Comparison of ENCODE assay signal across 1 cellular context in the genomic region with DNA sequence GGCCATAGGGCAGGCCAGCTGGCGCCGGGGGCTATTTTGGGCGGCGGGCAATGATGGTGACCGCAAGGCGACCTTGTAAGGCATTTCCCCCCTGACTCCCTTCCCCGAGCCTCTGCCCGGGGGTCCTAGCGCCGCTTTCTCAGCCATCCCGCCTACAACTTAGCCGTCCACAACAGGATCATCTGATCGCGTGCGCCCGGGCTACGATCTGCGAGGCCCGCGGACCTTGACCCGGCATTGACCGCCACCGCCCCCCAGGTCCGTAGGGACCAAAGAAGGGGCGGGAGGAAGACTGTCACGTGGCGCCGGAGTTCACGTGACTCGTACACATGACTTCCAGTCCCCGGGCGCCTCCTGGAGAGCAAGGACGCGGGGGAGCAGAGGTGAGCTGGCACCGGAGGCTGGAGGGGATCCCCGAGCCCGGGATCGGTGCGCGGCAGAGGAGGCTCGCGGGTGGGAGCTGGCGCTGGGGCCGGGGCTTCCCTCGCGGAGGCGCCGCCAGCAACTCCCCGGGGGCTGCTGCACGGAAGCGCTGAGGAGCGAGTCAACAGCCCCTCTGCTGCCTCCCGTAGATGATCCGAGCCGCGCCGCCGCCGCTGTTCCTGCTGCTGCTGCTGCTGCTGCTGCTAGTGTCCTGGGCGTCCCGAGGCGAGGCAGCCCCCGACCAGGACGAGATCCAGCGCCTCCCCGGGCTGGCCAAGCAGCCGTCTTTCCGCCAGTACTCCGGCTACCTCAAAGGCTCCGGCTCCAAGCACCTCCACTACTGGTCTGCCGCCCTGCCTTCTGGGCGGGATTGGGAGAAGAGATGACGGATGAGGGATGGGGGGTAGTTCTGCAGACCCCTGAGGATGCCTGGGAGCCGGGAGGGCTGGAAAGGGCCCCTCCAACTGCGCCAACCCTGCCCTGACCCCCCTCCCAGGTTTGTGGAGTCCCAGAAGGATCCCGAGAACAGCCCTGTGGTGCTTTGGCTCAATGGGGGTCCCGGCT.
TF ChIP-seq lines count a peak whose summit lies in the region.

CTSA (plus strand) TSS at position 339 of the 987 bp plus-strand sequence; CDS start at position 573, 234 bp downstream.
NEURL2 (minus strand) TSS at position 212 of the 987 bp plus-strand sequence. CDS start 217 bp downstream, outside the sequence.

TF ChIP-seq in A549, 52 proteins besides CTCF, POLR2A, EP300 and RAD21 (continued from another document):
- TF ChIP-seq KDM5A (IDR thresholded peaks at IDR 0.05) = peak; percentile 98
- TF ChIP-seq ESRRA (IDR thresholded peaks at IDR 0.05; ENCODE audit: borderline replicate concordance, low read length) = peak; percentile 75
- peak; percentile 82; the same call in 1 of the 2 replicates for TF ChIP-seq HDAC2 (IDR thresholded peaks at IDR 0.05)
- no peak for TF ChIP-seq FOSL2 (IDR thresholded peaks at IDR 0.05)
- 0 out of 2 replicates have a peak, but pooled peaks have one; percentile 9 for TF ChIP-seq FOSL2 (CRISPR knock-in tag; IDR thresholded peaks at IDR 0.05)
- TF ChIP-seq, protein P1, sequence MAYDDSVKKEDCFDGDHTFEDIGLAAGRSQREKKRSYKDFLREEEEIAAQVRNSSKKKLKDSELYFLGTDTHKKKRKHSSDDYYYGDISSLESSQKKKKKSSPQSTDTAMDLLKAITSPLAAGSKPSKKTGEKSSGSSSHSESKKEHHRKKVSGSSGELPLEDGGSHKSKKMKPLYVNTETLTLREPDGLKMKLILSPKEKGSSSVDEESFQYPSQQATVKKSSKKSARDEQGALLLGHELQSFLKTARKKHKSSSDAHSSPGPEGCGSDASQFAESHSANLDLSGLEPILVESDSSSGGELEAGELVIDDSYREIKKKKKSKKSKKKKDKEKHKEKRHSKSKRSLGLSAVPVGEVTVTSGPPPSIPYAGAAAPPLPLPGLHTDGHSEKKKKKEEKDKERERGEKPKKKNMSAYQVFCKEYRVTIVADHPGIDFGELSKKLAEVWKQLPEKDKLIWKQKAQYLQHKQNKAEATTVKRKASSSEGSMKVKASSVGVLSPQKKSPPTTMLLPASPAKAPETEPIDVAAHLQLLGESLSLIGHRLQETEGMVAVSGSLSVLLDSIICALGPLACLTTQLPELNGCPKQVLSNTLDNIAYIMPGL (CRISPR knock-in tag; IDR thresholded peaks at IDR 0.05; ENCODE audit: borderline replicate concordance) = no peak
- TF ChIP-seq HOXB13 (CRISPR knock-in tag; IDR thresholded peaks at IDR 0.05; ENCODE audit: low read depth) = no peak
- peak; percentile 42; the same call in 1 of the 2 replicates for TF ChIP-seq BHLHE40 (IDR thresholded peaks at IDR 0.05; ENCODE audit: low read depth, low read length)
- no peak for TF ChIP-seq POLR2AphosphoS2 (conservative IDR thresholded peaks at IDR 0.05; ENCODE audit: low read length)
- TF ChIP-seq MAFK (IDR thresholded peaks at IDR 0.05; ENCODE audit: partially characterized antibody) = no peak
- no peak for TF ChIP-seq RNF2 (IDR thresholded peaks at IDR 0.05; ENCODE audit: borderline replicate concordance, low read depth)
- TF ChIP-seq, protein P2, sequence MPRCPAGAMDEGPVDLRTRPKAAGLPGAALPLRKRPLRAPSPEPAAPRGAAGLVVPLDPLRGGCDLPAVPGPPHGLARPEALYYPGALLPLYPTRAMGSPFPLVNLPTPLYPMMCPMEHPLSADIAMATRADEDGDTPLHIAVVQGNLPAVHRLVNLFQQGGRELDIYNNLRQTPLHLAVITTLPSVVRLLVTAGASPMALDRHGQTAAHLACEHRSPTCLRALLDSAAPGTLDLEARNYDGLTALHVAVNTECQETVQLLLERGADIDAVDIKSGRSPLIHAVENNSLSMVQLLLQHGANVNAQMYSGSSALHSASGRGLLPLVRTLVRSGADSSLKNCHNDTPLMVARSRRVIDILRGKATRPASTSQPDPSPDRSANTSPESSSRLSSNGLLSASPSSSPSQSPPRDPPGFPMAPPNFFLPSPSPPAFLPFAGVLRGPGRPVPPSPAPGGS (IDR thresholded peaks at IDR 0.05) = 0 out of 3 replicates have a peak, but pooled peaks have one; percentile 19
- peak; percentile 62; the same call in 1 of the 2 replicates for TF ChIP-seq PHF8 (IDR thresholded peaks at IDR 0.05; ENCODE audit: borderline replicate concordance, low read depth)
- TF ChIP-seq, protein P3, sequence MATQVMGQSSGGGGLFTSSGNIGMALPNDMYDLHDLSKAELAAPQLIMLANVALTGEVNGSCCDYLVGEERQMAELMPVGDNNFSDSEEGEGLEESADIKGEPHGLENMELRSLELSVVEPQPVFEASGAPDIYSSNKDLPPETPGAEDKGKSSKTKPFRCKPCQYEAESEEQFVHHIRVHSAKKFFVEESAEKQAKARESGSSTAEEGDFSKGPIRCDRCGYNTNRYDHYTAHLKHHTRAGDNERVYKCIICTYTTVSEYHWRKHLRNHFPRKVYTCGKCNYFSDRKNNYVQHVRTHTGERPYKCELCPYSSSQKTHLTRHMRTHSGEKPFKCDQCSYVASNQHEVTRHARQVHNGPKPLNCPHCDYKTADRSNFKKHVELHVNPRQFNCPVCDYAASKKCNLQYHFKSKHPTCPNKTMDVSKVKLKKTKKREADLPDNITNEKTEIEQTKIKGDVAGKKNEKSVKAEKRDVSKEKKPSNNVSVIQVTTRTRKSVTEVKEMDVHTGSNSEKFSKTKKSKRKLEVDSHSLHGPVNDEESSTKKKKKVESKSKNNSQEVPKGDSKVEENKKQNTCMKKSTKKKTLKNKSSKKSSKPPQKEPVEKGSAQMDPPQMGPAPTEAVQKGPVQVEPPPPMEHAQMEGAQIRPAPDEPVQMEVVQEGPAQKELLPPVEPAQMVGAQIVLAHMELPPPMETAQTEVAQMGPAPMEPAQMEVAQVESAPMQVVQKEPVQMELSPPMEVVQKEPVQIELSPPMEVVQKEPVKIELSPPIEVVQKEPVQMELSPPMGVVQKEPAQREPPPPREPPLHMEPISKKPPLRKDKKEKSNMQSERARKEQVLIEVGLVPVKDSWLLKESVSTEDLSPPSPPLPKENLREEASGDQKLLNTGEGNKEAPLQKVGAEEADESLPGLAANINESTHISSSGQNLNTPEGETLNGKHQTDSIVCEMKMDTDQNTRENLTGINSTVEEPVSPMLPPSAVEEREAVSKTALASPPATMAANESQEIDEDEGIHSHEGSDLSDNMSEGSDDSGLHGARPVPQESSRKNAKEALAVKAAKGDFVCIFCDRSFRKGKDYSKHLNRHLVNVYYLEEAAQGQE (IDR thresholded peaks at IDR 0.05) = no peak
- TF ChIP-seq, protein P4, sequence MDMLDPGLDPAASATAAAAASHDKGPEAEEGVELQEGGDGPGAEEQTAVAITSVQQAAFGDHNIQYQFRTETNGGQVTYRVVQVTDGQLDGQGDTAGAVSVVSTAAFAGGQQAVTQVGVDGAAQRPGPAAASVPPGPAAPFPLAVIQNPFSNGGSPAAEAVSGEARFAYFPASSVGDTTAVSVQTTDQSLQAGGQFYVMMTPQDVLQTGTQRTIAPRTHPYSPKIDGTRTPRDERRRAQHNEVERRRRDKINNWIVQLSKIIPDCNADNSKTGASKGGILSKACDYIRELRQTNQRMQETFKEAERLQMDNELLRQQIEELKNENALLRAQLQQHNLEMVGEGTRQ (IDR thresholded peaks at IDR 0.05) = peak; percentile 99
- TF ChIP-seq NPAS2 (CRISPR knock-in tag; IDR thresholded peaks at IDR 0.05; ENCODE audit: borderline replicate concordance) = peak; percentile 89
- TF ChIP-seq RARB (CRISPR knock-in tag; IDR thresholded peaks at IDR 0.05) = peak; percentile 92; the same call in 1 of the 2 replicates
- TF ChIP-seq, protein P5, sequence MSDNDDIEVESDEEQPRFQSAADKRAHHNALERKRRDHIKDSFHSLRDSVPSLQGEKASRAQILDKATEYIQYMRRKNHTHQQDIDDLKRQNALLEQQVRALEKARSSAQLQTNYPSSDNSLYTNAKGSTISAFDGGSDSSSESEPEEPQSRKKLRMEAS (IDR thresholded peaks at IDR 0.05) = peak; percentile 89
- TF ChIP-seq CBX2 (IDR thresholded peaks at IDR 0.05; ENCODE audit: borderline replicate concordance, low read depth) = no peak
- TF ChIP-seq E2F6 (IDR thresholded peaks at IDR 0.05; ENCODE audit: borderline replicate concordance, low read depth) = peak; percentile 87
- TF ChIP-seq SMC3 (IDR thresholded peaks at IDR 0.05) = peak; percentile 13; the same call in 1 of the 3 replicates
